ENCODE assay signal across 2 cellular contexts in the genomic region with DNA sequence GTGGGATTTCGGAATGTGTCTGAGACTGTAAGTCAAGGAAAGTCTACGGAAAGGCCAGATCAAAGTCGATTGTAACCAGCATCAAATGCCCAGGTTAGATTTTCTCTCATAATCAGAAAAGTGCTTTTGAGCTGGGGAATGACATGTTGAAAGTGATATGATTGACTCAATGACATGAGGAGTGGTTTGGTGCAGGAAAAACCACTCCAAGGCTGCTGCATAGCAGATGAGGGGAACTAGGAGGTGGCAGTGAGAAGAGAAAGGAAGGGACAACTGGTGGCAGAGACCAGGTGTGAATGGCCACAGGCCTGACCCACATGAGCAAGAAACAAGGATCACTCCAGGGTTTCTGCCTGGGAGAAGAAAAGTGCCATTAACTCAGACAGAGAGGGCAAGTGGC.
TF ChIP-seq lines count a peak whose summit lies in the region.

No MANE protein-coding gene starts in this region.

TF ChIP-seq in H1, 55 proteins besides CTCF, POLR2A, EP300 and RAD21:
- TF ChIP-seq, protein P1, sequence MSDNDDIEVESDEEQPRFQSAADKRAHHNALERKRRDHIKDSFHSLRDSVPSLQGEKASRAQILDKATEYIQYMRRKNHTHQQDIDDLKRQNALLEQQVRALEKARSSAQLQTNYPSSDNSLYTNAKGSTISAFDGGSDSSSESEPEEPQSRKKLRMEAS (IDR thresholded peaks at IDR 0.05) = no peak
- TF ChIP-seq JUND (IDR thresholded peaks at IDR 0.05; ENCODE audit: low read length) (no peak), YY1 (IDR thresholded peaks at IDR 0.05; ENCODE audit: low read depth, low read length) (no peak), HDAC2 (IDR thresholded peaks at IDR 0.05; ENCODE audit: borderline replicate concordance in 1 of 2, low read depth in 2 of 2, low read length in 2 of 2) (no peak), SIN3A (conservative IDR thresholded peaks at IDR 0.05 in 1 of 2, IDR thresholded peaks at IDR 0.05 in 1 of 2; ENCODE audit: low read depth in 1 of 2, low read length in 2 of 2) (no peak), SIRT6 (IDR thresholded peaks at IDR 0.05; ENCODE audit: low read length) (no peak), EGR1 (IDR thresholded peaks at IDR 0.05; ENCODE audit: borderline replicate concordance, low read depth, low read length) (no peak), SUZ12 (IDR thresholded peaks at IDR 0.05; ENCODE audit: low read length) (no peak)

TF ChIP-seq in neural cell, 6 proteins besides CTCF, POLR2A, EP300 and RAD21:
- TF ChIP-seq EZH2 (IDR thresholded peaks at IDR 0.05; ENCODE audit: borderline replicate concordance, insufficient read depth, low read length, poor library complexity, severe bottlenecking) (no peak), POLR2AphosphoS5 (IDR thresholded peaks at IDR 0.05) (no peak), MXI1 (conservative IDR thresholded peaks at IDR 0.05; ENCODE audit: poor library complexity, severe bottlenecking) (no peak), SMC3 (conservative IDR thresholded peaks at IDR 0.05; ENCODE audit: poor library complexity) (no peak), TAF1 (IDR thresholded peaks at IDR 0.05; ENCODE audit: low read depth) (no peak)
- TF ChIP-seq, protein P2, sequence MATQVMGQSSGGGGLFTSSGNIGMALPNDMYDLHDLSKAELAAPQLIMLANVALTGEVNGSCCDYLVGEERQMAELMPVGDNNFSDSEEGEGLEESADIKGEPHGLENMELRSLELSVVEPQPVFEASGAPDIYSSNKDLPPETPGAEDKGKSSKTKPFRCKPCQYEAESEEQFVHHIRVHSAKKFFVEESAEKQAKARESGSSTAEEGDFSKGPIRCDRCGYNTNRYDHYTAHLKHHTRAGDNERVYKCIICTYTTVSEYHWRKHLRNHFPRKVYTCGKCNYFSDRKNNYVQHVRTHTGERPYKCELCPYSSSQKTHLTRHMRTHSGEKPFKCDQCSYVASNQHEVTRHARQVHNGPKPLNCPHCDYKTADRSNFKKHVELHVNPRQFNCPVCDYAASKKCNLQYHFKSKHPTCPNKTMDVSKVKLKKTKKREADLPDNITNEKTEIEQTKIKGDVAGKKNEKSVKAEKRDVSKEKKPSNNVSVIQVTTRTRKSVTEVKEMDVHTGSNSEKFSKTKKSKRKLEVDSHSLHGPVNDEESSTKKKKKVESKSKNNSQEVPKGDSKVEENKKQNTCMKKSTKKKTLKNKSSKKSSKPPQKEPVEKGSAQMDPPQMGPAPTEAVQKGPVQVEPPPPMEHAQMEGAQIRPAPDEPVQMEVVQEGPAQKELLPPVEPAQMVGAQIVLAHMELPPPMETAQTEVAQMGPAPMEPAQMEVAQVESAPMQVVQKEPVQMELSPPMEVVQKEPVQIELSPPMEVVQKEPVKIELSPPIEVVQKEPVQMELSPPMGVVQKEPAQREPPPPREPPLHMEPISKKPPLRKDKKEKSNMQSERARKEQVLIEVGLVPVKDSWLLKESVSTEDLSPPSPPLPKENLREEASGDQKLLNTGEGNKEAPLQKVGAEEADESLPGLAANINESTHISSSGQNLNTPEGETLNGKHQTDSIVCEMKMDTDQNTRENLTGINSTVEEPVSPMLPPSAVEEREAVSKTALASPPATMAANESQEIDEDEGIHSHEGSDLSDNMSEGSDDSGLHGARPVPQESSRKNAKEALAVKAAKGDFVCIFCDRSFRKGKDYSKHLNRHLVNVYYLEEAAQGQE (IDR thresholded peaks at IDR 0.05; ENCODE audit: borderline replicate concordance) = no peak
TF ChIP-seq in neural cell: peak in this region for 0.
